ENCODE assay signal across 17 cellular contexts in the genomic region with DNA sequence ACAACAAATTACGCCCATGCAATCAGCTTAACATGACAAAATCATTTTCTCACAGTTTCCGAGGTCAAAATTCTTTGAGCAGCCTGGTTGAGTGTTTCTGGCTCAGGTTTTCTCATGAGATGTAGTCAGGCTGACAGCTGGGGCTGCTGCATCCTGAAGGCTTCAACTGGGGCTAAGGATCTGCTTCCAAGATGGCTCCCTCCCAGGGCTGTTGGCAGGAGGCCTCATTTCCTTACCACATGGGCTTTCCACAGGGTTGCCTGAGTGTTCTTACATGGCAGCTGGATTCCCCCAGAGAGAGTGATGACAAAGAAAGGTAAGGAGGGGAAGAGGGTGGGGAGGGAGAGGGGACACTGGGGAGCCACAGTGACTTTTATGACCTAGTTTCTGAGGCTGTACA.
DNase-seq lines count a peak whose midpoint lies in the region; ATAC-seq and TF ChIP-seq lines count a peak whose summit lies in the region.
"Had no signal": no experiment of that assay in that cellular context is flagged by ENCODE, and none has a peak within 500 bp of the region (broad histone marks: within the 10 kb centered on the region; RNA-seq: fewer than 3 reads in every experiment).

No MANE protein-coding gene starts in this region.

- H3K27me3 Mint-ChIP-seq in CD14-positive monocyte (ENCODE audit: low read depth in 3 of 3): peaks cover 9 to 18% (median 17%) of the 10 kb centered on the region in 3 donors

- H3K4me3 ChIP-seq in MG63 (no peak overlapping the region), RWPE2 (ENCODE audit: severe bottlenecking) (no peak overlapping the region), psoas muscle (no peak overlapping the region)
- H3K4me3 ChIP-seq: GM23248, HAP-1 had no signal

- DNase-seq in MG63: peak; percentile 26
- peak; percentile 45 for DNase-seq in RWPE2 (ENCODE audit: low spot score)
- DNase-seq in medulla oblongata (ENCODE audit: extremely low spot score): peak; percentile 56
- DNase-seq in psoas muscle: peak in 1 of 2 donors; percentile 60
- no peak for DNase-seq in T1000 (lab: John Stamatoyannopoulos, UW)
- no peak for DNase-seq in CD14-positive monocyte (ENCODE audit: low spot score)
- no peak for DNase-seq in T-helper 9 cell
- DNase-seq: ACHN; AML-193; CD4-positive, alpha-beta memory T cell; DMS153; DMS79; GDM1; GM23248 had no signal

- H3K4me1 ChIP-seq in RWPE2 (ENCODE audit: insufficient read depth, poor library complexity, severe bottlenecking) (no peaks in the 10 kb centered on the region), psoas muscle (no peaks in the 10 kb centered on the region)

- H3K27me3 ChIP-seq in MG63 (peaks cover 7% of the 10 kb centered on the region), RWPE2 (ENCODE audit: insufficient read depth, poor library complexity, severe bottlenecking) (no peaks in the 10 kb centered on the region), psoas muscle (ENCODE audit: insufficient read depth in 3 of 3, low read length in 2 of 3) (peaks cover 0 to 6% (median 0%) of the 10 kb centered on the region in 3 donors)

- TF ChIP-seq CTCF in RWPE2 (IDR thresholded peaks at IDR 0.05; ENCODE audit: poor library complexity, severe bottlenecking) (no peak), psoas muscle (IDR thresholded peaks at IDR 0.05) (no peak), CD14-positive monocyte (IDR thresholded peaks at IDR 0.05) (no peak)

- H3K36me3 ChIP-seq in MG63: no peaks in the 10 kb centered on the region
- no peaks in the 10 kb centered on the region for H3K36me3 ChIP-seq in RWPE2 (ENCODE audit: low read depth)
- H3K36me3 ChIP-seq in psoas muscle (ENCODE audit: insufficient read depth in 1 of 2, low read depth in 1 of 2): no peaks in the 10 kb centered on the region
- H3K36me3 ChIP-seq: HAP-1 had no signal

- no peak overlapping the region for H3K4me3 Mint-ChIP-seq in CD14-positive monocyte
- H3K4me3 Mint-ChIP-seq: CD4-positive, alpha-beta memory T cell had no signal

- no peak for ATAC-seq in RWPE2 (ENCODE audit: low read depth)
- ATAC-seq in psoas muscle: peak in 3 of 4 donors; percentile 34 to 64 (median 49)

- no peak overlapping the region for H3K27ac Mint-ChIP-seq in CD14-positive monocyte
- H3K27ac Mint-ChIP-seq: CD4-positive, alpha-beta memory T cell had no signal

- intact Hi-C loops in psoas muscle (cut with DNase I): loop anchor here in 1 of 2 donors (2.0 kb wide), 1 partner anchor 17 kb away; no protein-coding TSS in a partner anchor
- intact Hi-C loops in CD14-positive monocyte (cut with micrococcal nuclease): no loop called here

- H3K9me3 Mint-ChIP-seq in CD14-positive monocyte: peaks cover 18 to 55% (median 46%) of the 10 kb centered on the region in 7 donors

- H3K27ac ChIP-seq in RWPE2 (ENCODE audit: poor library complexity, severe bottlenecking): no peak overlapping the region
- H3K27ac ChIP-seq in psoas muscle: no peak overlapping the region
- H3K27ac ChIP-seq: C4-2B, GM23248, HL-60 had no signal

- no peaks in the 10 kb centered on the region for H3K36me3 Mint-ChIP-seq in CD14-positive monocyte

- H3K9me3 ChIP-seq in MG63 (peaks cover 33% of the 10 kb centered on the region), RWPE2 (ENCODE audit: severe bottlenecking) (no peaks in the 10 kb centered on the region), psoas muscle (peaks cover 7% of the 10 kb centered on the region)

- 57 to 63% (median 59%) methylated on average over 2 of the region's 2 CpGs for WGBS in psoas muscle, 3 donors

- H3K4me1 Mint-ChIP-seq in CD14-positive monocyte: no peaks in the 10 kb centered on the region
- H3K4me1 Mint-ChIP-seq: CD4-positive, alpha-beta memory T cell had no signal

Comparison
In these comparisons a context has a peak if more than half of its experiments do, and no peak if none do; other contexts are left out.
1. DNase-seq: peak in MG63 (single experiment), RWPE2 (single experiment) and medulla oblongata (single experiment); none in T1000 (single experiment), CD14-positive monocyte (single experiment) and T-helper 9 cell (single experiment).